11 cellular contexts compared by ENCODE assay signal in the genomic region with DNA sequence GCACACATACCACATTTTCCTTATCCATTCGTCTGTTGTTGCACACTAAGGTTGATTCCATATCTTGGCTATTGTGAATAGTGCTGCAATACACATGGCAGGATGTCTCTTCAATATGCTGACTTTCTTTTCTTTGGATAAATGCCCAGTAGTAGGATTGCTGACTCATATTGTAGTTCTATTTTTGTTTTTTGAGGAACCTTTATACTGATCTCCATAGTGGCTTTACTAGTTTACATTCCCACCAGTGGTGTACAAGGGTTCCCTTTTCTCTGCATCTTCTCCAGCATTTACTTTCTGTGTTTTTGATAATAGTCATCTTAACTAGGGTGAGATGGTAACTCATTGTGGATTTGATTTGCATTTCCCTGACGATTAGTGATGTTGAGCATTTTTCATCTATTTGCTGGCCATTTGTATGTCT.
DNase-seq lines count a peak whose midpoint lies in the region; ATAC-seq and TF ChIP-seq lines count a peak whose summit lies in the region.
"Had no signal": no experiment of that assay in that cellular context is flagged by ENCODE, and none has a peak within 500 bp of the region (broad histone marks: within the 10 kb centered on the region; RNA-seq: fewer than 3 reads in every experiment).

No MANE protein-coding gene starts in this region.

- no peaks in the 10 kb centered on the region for H3K27me3 Mint-ChIP-seq in dendritic cell treated with granulocyte-macrophage colony-stimulating factor and Interleukin-4, amounts not matched to agents 40 ng/mL and 50 ng/mL, for 4 days
- H3K27me3 Mint-ChIP-seq in natural killer cell treated with Interleukin-12 subunit alpha and Interleukin-12 subunit beta and Interleukin-15 and Interleukin-18, amount 100 ng/mL, for 72 hours, result no peaks in the 10 kb centered on the region

- H3K9me3 ChIP-seq in hepatocyte (ENCODE audit: low read depth), result no peaks in the 10 kb centered on the region
- H3K9me3 ChIP-seq: testis had no signal

- H3K27ac Mint-ChIP-seq in dendritic cell treated with granulocyte-macrophage colony-stimulating factor and Interleukin-4, amounts not matched to agents 40 ng/mL and 50 ng/mL, for 4 days, result peak overlapping the region; percentile 3
- H3K27ac Mint-ChIP-seq in natural killer cell treated with Interleukin-12 subunit alpha and Interleukin-12 subunit beta and Interleukin-15 and Interleukin-18, amount 100 ng/mL, for 72 hours, result no peak overlapping the region

- H3K79me2 ChIP-seq in hepatocyte, result no peaks in the 10 kb centered on the region

- H3K27ac ChIP-seq in hepatocyte, result no peak overlapping the region
- H3K27ac ChIP-seq: testis had no signal

- no peaks in the 10 kb centered on the region for H3K36me3 Mint-ChIP-seq in dendritic cell treated with granulocyte-macrophage colony-stimulating factor and Interleukin-4, amounts not matched to agents 40 ng/mL and 50 ng/mL, for 4 days (ENCODE audit: low read depth)
- no peaks in the 10 kb centered on the region for H3K36me3 Mint-ChIP-seq in natural killer cell treated with Interleukin-12 subunit alpha and Interleukin-12 subunit beta and Interleukin-15 and Interleukin-18, amount 100 ng/mL, for 72 hours

- no peak overlapping the region for H2AFZ ChIP-seq in hepatocyte

- H3K9me3 Mint-ChIP-seq in dendritic cell treated with granulocyte-macrophage colony-stimulating factor and Interleukin-4, amounts not matched to agents 40 ng/mL and 50 ng/mL, for 4 days, result peaks cover 8% of the 10 kb centered on the region
- H3K9me3 Mint-ChIP-seq in natural killer cell treated with Interleukin-12 subunit alpha and Interleukin-12 subunit beta and Interleukin-15 and Interleukin-18, amount 100 ng/mL, for 72 hours, result no peaks in the 10 kb centered on the region

- H3K4me3 ChIP-seq in hepatocyte, result no peak overlapping the region
- H3K4me3 ChIP-seq: testis had no signal

- ATAC-seq in GM19351 (IDR thresholded peaks at IDR 0.05; ENCODE audit: unreplicated experiment), result no peak
- no peak for ATAC-seq in natural killer cell treated with Interleukin-12 subunit alpha and Interleukin-12 subunit beta and Interleukin-15 and Interleukin-18, amount 100 ng/mL, for 72 hours

- peaks cover 4% of the 10 kb centered on the region for H3K36me3 ChIP-seq in hepatocyte (replicated peaks; ENCODE audit: insufficient read depth, low read depth)

- WGBS in hepatocyte (ENCODE audit: low lambda C conversion rate, missing lambda C conversion rate), result 98% methylated on average over 2 of the region's 2 CpGs

- no peaks in the 10 kb centered on the region for H3K9me2 ChIP-seq in hepatocyte (replicated peaks; ENCODE audit: insufficient read depth)

- H3K4me2 ChIP-seq in hepatocyte, result no peak overlapping the region

- peaks cover 19% of the 10 kb centered on the region for H3K4me1 Mint-ChIP-seq in dendritic cell treated with granulocyte-macrophage colony-stimulating factor and Interleukin-4, amounts not matched to agents 40 ng/mL and 50 ng/mL, for 4 days (ENCODE audit: low read depth)
- peaks cover 10 to 13% of the 10 kb centered on the region in 2 donors for H3K4me1 Mint-ChIP-seq in natural killer cell treated with Interleukin-12 subunit alpha and Interleukin-12 subunit beta and Interleukin-15 and Interleukin-18, amount 100 ng/mL, for 72 hours (ENCODE audit: low read depth in 2 of 2)

- H3K27me3 ChIP-seq in hepatocyte, result no peaks in the 10 kb centered on the region
- H3K27me3 ChIP-seq: testis had no signal

- no peaks in the 10 kb centered on the region for H4K20me1 ChIP-seq in hepatocyte (ENCODE audit: insufficient read depth, poor library complexity, severe bottlenecking)

- intact Hi-C loops in dendritic cell treated with granulocyte-macrophage colony-stimulating factor and Interleukin-4, amounts not matched to agents 40 ng/mL and 50 ng/mL, for 4 days (cut with micrococcal nuclease), result no loop called here

- H3K4me1 ChIP-seq in hepatocyte (ENCODE audit: insufficient read depth), result no peaks in the 10 kb centered on the region
- H3K4me1 ChIP-seq: testis had no signal

- DNase-seq in GF-D8 (lab: John Stamatoyannopoulos, UW), result peak; percentile 72
- DNase-seq in NCI-H69 (lab: John Stamatoyannopoulos, UW), result peak; percentile 9
- peak; percentile 73 for DNase-seq in non-pigmented ciliary epithelial cell (ENCODE audit: low read depth)
- no peak for DNase-seq in iPS-NIHi7 (ENCODE audit: extremely low spot score)
- DNase-seq in hepatocyte (ENCODE audit: low spot score), result no peak
- DNase-seq in natural killer cell treated with Interleukin-12 subunit alpha and Interleukin-12 subunit beta and Interleukin-15 and Interleukin-18, amount 100 ng/mL, for 72 hours (ENCODE audit: low spot score), result no peak
- DNase-seq: NCI-H2227 treated with DMSO at 0.1 percent for 48 hours, posterior cingulate gyrus, testis had no signal

- H3K4me3 Mint-ChIP-seq in dendritic cell treated with granulocyte-macrophage colony-stimulating factor and Interleukin-4, amounts not matched to agents 40 ng/mL and 50 ng/mL, for 4 days, result no peak overlapping the region
- no peak overlapping the region for H3K4me3 Mint-ChIP-seq in natural killer cell treated with Interleukin-12 subunit alpha and Interleukin-12 subunit beta and Interleukin-15 and Interleukin-18, amount 100 ng/mL, for 72 hours

- TF ChIP-seq CTCF in hepatocyte (IDR thresholded peaks at IDR 0.05; ENCODE audit: poor library complexity), result no peak

Comparison
In these comparisons a context has a peak if more than half of its experiments do, and no peak if none do; other contexts are left out.
1. DNase-seq: peak in GF-D8 (single experiment), NCI-H69 (single experiment) and non-pigmented ciliary epithelial cell (single experiment); none in iPS-NIHi7 (single experiment), hepatocyte (single experiment) and natural killer cell treated with Interleukin-12 subunit alpha and Interleukin-12 subunit beta and Interleukin-15 and Interleukin-18, amount 100 ng/mL, for 72 hours (single experiment).